16 cellular contexts compared by ENCODE assay signal in genomic region chr2:150767924-150768801, GRCh38.
A peak's percentile ranks its signal among the peaks of the same experiment; 100 is the strongest.
DNase-seq lines count a peak whose midpoint lies in the region; ATAC-seq and TF ChIP-seq lines count a peak whose summit lies in the region.
"Had no signal": no experiment of that assay in that cellular context is flagged by ENCODE, and none has a peak within 500 bp of the region (broad histone marks: within the 10 kb centered on the region; RNA-seq: fewer than 3 reads in every experiment).

No MANE protein-coding gene starts in this region.

- H3K9me3 ChIP-seq in fibroblast of lung (ENCODE audit: control insufficient read depth, insufficient read depth, low read depth, low read length), result no peaks in the 10 kb centered on the region

- no peaks in the 10 kb centered on the region for H3K36me3 Mint-ChIP-seq in nephron progenitor cell (ENCODE audit: low read depth)
- no peaks in the 10 kb centered on the region for H3K36me3 Mint-ChIP-seq in effector memory CD8-positive, alpha-beta T cell (ENCODE audit: insufficient read depth)
- H3K36me3 Mint-ChIP-seq: CD14-positive monocyte, IgD-negative memory B cell had no signal

- TF ChIP-seq CTCF in fibroblast of lung (conservative IDR thresholded peaks at IDR 0.05 in 1 of 2, IDR thresholded peaks at IDR 0.05 in 1 of 2; ENCODE audit: low read depth in 1 of 2, low read length in 2 of 2), result no peak
- TF ChIP-seq CTCF in nephron progenitor cell (IDR thresholded peaks at IDR 0.05), result no peak

- no peaks in the 10 kb centered on the region for H3K27me3 ChIP-seq in fibroblast of lung (ENCODE audit: control insufficient read depth, insufficient read depth, low read length)

- H2AFZ ChIP-seq in fibroblast of lung (ENCODE audit: low read length), result no peak overlapping the region

- H3K4me1 Mint-ChIP-seq in nephron progenitor cell, result peaks cover 33% of the 10 kb centered on the region
- H3K4me1 Mint-ChIP-seq in effector memory CD8-positive, alpha-beta T cell (ENCODE audit: low read depth in 2 of 2), result no peaks in the 10 kb centered on the region
- H3K4me1 Mint-ChIP-seq: CD14-positive monocyte, IgD-negative memory B cell had no signal

- peak overlapping the region; percentile 34 for H3K27ac Mint-ChIP-seq in nephron progenitor cell
- no peak overlapping the region for H3K27ac Mint-ChIP-seq in effector memory CD8-positive, alpha-beta T cell
- H3K27ac Mint-ChIP-seq: CD14-positive monocyte, IgD-negative memory B cell had no signal

- no peaks in the 10 kb centered on the region for H3K36me3 ChIP-seq in fibroblast of lung (ENCODE audit: control insufficient read depth, insufficient read depth, low read length)

- H3K4me3 Mint-ChIP-seq in nephron progenitor cell, result no peak overlapping the region
- no peak overlapping the region for H3K4me3 Mint-ChIP-seq in effector memory CD8-positive, alpha-beta T cell
- H3K4me3 Mint-ChIP-seq: CD14-positive monocyte, IgD-negative memory B cell had no signal

- ATAC-seq in effector memory CD8-positive, alpha-beta T cell (replicated peaks), result no peak
- no peak for ATAC-seq in HG03039 (IDR thresholded peaks at IDR 0.05; ENCODE audit: unreplicated experiment)

- H3K27ac ChIP-seq in fibroblast of lung (ENCODE audit: insufficient read depth, low read length), result no peak overlapping the region
- H3K27ac ChIP-seq: 22Rv1 had no signal

- H3K9me3 Mint-ChIP-seq in nephron progenitor cell, result no peaks in the 10 kb centered on the region
- peaks cover 6 to 7% of the 10 kb centered on the region in 2 donors for H3K9me3 Mint-ChIP-seq in effector memory CD8-positive, alpha-beta T cell
- H3K9me3 Mint-ChIP-seq: IgD-negative memory B cell had no signal

- no peaks in the 10 kb centered on the region for H3K4me1 ChIP-seq in fibroblast of lung (ENCODE audit: control insufficient read depth, extremely low read depth, insufficient read depth, low read length)

- H4K20me1 ChIP-seq in fibroblast of lung (ENCODE audit: control insufficient read depth, extremely low read depth, insufficient read depth, low read length), result no peaks in the 10 kb centered on the region

- DNase-seq in DMS79 (lab: John Stamatoyannopoulos, UW), result peak; percentile 100
- DNase-seq in DMS79 treated with DMSO at 0.1 percent for 48 hours (lab: John Stamatoyannopoulos, UW), result no peak
- peak; percentile 42 for DNase-seq in Jurkat, Clone E6-1 (ENCODE audit: low read depth, low spot score)
- peak; percentile 6 to 57 for DNase-seq in fibroblast of lung (ENCODE audit: low read depth in 2 of 2)
- peak; percentile 7 for DNase-seq in nephron progenitor cell
- no peak for DNase-seq in superior temporal gyrus (ENCODE audit: extremely low spot score)
- DNase-seq in effector memory CD8-positive, alpha-beta T cell, result no peak
- DNase-seq: COR-L47, MV-4-11, NCI-H1417 treated with DMSO at 0.1 percent for 48 hours, NCI-H2081 treated with DMSO at 0.1 percent for 48 hours, SHP77 treated with DMSO at 0.1 percent for 48 hours had no signal

- H3K9ac ChIP-seq in fibroblast of lung (ENCODE audit: insufficient read depth, low read length), result no peak overlapping the region

- H3K4me2 ChIP-seq in fibroblast of lung (ENCODE audit: extremely low read depth, insufficient read depth, low read length), result no peak overlapping the region

- H3K27me3 Mint-ChIP-seq in nephron progenitor cell (ENCODE audit: low read depth, poor library complexity), result peaks cover 6% of the 10 kb centered on the region
- no peaks in the 10 kb centered on the region for H3K27me3 Mint-ChIP-seq in effector memory CD8-positive, alpha-beta T cell
- H3K27me3 Mint-ChIP-seq: IgD-negative memory B cell had no signal

- H3K79me2 ChIP-seq in fibroblast of lung (ENCODE audit: control insufficient read depth, insufficient read depth, low read length), result no peaks in the 10 kb centered on the region

- H3K4me3 ChIP-seq in Jurkat, Clone E6-1 (ENCODE audit: low read length), result no peak overlapping the region
- no peak overlapping the region for H3K4me3 ChIP-seq in fibroblast of lung (replicated peaks in 1 of 4; ENCODE audit: control extremely low read depth in 1 of 4, insufficient read depth in 1 of 4, low read depth in 3 of 4, low read length in 4 of 4)

Comparison
In these comparisons a context has a peak if more than half of its experiments do, and no peak if none do; other contexts are left out.
1. DNase-seq: peak in DMS79 (single experiment), Jurkat, Clone E6-1 (single experiment), fibroblast of lung (2 of 2) and nephron progenitor cell (single experiment); none in DMS79 treated with DMSO at 0.1 percent for 48 hours (single experiment), superior temporal gyrus (single experiment) and effector memory CD8-positive, alpha-beta T cell (0 of 3).